Comparison of ENCODE assay signal across 1 cellular context in the genomic region with DNA sequence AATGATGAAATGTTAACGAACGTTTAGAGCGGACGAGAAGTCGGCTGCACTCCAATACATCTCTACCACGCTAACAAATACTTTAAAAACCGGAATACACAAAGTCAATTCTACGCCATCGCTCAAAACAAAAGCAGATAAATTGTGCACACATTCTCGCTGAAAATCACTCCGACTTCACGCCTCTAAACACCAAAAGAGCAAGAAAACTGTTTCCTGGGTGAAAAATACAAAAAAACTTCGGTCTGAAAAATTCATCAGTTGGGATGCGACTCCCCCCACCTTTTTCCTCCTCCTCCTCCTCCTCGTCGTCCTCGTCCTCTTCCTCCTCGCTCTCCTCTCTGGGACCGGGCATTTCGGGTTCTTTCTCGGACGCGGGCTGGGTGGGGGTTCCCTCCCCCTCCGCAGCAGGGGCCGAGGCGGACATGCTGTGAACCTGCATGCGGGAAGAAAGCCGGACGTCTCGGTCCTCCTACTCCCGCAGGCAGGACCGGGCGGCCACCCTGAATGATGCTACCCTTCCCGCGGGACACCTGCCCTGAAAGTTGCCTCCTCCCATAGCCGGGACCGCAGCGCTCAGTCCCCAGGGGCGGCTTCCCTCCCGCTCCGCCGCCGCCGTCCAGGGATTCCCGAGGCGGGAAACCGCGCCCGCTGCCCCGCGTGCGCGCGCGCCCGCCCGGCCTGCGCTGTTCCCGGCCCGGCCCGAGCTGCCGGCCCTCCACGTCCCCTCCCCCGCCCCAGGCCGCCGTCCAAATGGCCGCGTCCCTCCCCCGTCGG.
TF ChIP-seq lines count a peak whose summit lies in the region.

No MANE protein-coding gene starts in this region.

TF ChIP-seq in HepG2, 621 proteins besides CTCF, POLR2A, EP300 and RAD21 (continued from another document and continues in another):
- TF ChIP-seq PBX2 (CRISPR knock-in tag; IDR thresholded peaks at IDR 0.05) (no peak), RNF2 (conservative IDR thresholded peaks at IDR 0.05; ENCODE audit: low read depth) (0 out of 2 replicates have a peak, but pooled peaks have one; percentile 24), ZNF883 (CRISPR knock-in tag; IDR thresholded peaks at IDR 0.05; ENCODE audit: not compliant biosample characterization) (no peak), ZNF496 (CRISPR knock-in tag; IDR thresholded peaks at IDR 0.05; ENCODE audit: insufficient replicate concordance) (no peak), RBAK (CRISPR knock-in tag; IDR thresholded peaks at IDR 0.05) (no peak), RBFOX2 (IDR thresholded peaks at IDR 0.05; ENCODE audit: low read depth, low read length) (no peak), ZKSCAN5 (CRISPR knock-in tag; IDR thresholded peaks at IDR 0.05) (no peak), XRCC5 (optimal IDR thresholded peaks at IDR 0.05; ENCODE audit: low read length) (no peak), ZNF629 (CRISPR knock-in tag; conservative IDR thresholded peaks at IDR 0.05) (no peak), ZBTB20 (CRISPR knock-in tag; IDR thresholded peaks at IDR 0.05; ENCODE audit: borderline replicate concordance, low read depth) (no peak), YEATS4 (CRISPR knock-in tag; IDR thresholded peaks at IDR 0.05; ENCODE audit: borderline replicate concordance) (no peak), LBX2 (CRISPR knock-in tag; IDR thresholded peaks at IDR 0.05; ENCODE audit: borderline replicate concordance) (no peak), NRL (CRISPR knock-in tag; IDR thresholded peaks at IDR 0.05; ENCODE audit: borderline replicate concordance) (peak; percentile 63; the same call in 1 of the 2 replicates), HES4 (CRISPR knock-in tag; IDR thresholded peaks at IDR 0.05; ENCODE audit: borderline replicate concordance) (0 out of 2 replicates have a peak, but pooled peaks have one; percentile 18), ZNF761 (CRISPR knock-in tag; conservative IDR thresholded peaks at IDR 0.05) (no peak), ONECUT2 (CRISPR knock-in tag; IDR thresholded peaks at IDR 0.05) (no peak), NFE2 (CRISPR knock-in tag; IDR thresholded peaks at IDR 0.05) (no peak), HNRNPH1 (optimal IDR thresholded peaks at IDR 0.05; ENCODE audit: low read depth, low read length) (no peak), MED8 (CRISPR knock-in tag; IDR thresholded peaks at IDR 0.05; ENCODE audit: insufficient replicate concordance) (no peak), SP1 (IDR thresholded peaks at IDR 0.05) (no peak), SP1 (CRISPR knock-in tag; IDR thresholded peaks at IDR 0.05) (no peak), ADNP (CRISPR knock-in tag; IDR thresholded peaks at IDR 0.05) (no peak), MTF1 (CRISPR knock-in tag; IDR thresholded peaks at IDR 0.05) (no peak), ZNF776 (CRISPR knock-in tag; IDR thresholded peaks at IDR 0.05) (no peak), KDM6A (CRISPR knock-in tag; IDR thresholded peaks at IDR 0.05; ENCODE audit: low read depth) (no peak), MLLT10 (CRISPR knock-in tag; IDR thresholded peaks at IDR 0.05) (no peak), ZXDC (CRISPR knock-in tag; IDR thresholded peaks at IDR 0.05) (no peak), BCL6 (CRISPR knock-in tag; IDR thresholded peaks at IDR 0.05) (0 out of 2 replicates have a peak, but pooled peaks have one; percentile 5), PHF20 (CRISPR knock-in tag; IDR thresholded peaks at IDR 0.05) (no peak; the same call in 1 of the 2 replicates), HOXA3 (CRISPR knock-in tag; IDR thresholded peaks at IDR 0.05) (no peak; the same call in 1 of the 2 replicates), RELA (CRISPR knock-in tag; IDR thresholded peaks at IDR 0.05) (no peak; the same call in 1 of the 2 replicates), MYC (CRISPR knock-in tag; IDR thresholded peaks at IDR 0.05; ENCODE audit: borderline replicate concordance) (no peak; the same call in 1 of the 2 replicates), KLF16 (CRISPR knock-in tag; IDR thresholded peaks at IDR 0.05) (peak in 1 of 2 experiments; percentile 14; a peak in 1 of 4 replicates), CAMTA2 (CRISPR knock-in tag; IDR thresholded peaks at IDR 0.05; ENCODE audit: borderline replicate concordance) (no peak), ZNF691 (CRISPR knock-in tag; IDR thresholded peaks at IDR 0.05; ENCODE audit: borderline replicate concordance, low read depth) (no peak), DMAP1 (CRISPR knock-in tag; IDR thresholded peaks at IDR 0.05) (no peak; the same call in 1 of the 2 replicates), FIP1L1 (IDR thresholded peaks at IDR 0.05; ENCODE audit: borderline replicate concordance, insufficient read depth, low read depth, low read length) (0 out of 2 replicates have a peak, but pooled peaks have one; percentile 39), MIER2 (CRISPR knock-in tag; IDR thresholded peaks at IDR 0.05) (no peak), GFI1 (CRISPR knock-in tag; IDR thresholded peaks at IDR 0.05; ENCODE audit: borderline replicate concordance) (no peak), ZNF768 (CRISPR knock-in tag; IDR thresholded peaks at IDR 0.05) (peak; percentile 52), NFRKB (IDR thresholded peaks at IDR 0.05) (no peak), IKZF1 (IDR thresholded peaks at IDR 0.05) (no peak), ZNF720 (CRISPR knock-in tag; IDR thresholded peaks at IDR 0.05) (no peak), CCAR2 (optimal IDR thresholded peaks at IDR 0.05; ENCODE audit: low read depth, low read length) (no peak), JUNB (CRISPR knock-in tag; IDR thresholded peaks at IDR 0.05; ENCODE audit: borderline replicate concordance) (no peak), ZNF549 (CRISPR knock-in tag; IDR thresholded peaks at IDR 0.05) (no peak)
- TF ChIP-seq, protein P1, sequence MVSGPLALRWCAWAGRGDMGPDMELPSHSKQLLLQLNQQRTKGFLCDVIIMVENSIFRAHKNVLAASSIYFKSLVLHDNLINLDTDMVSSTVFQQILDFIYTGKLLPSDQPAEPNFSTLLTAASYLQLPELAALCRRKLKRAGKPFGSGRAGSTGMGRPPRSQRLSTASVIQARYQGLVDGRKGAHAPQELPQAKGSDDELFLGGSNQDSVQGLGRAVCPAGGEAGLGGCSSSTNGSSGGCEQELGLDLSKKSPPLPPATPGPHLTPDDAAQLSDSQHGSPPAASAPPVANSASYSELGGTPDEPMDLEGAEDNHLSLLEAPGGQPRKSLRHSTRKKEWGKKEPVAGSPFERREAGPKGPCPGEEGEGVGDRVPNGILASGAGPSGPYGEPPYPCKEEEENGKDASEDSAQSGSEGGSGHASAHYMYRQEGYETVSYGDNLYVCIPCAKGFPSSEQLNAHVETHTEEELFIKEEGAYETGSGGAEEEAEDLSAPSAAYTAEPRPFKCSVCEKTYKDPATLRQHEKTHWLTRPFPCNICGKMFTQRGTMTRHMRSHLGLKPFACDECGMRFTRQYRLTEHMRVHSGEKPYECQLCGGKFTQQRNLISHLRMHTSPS (CRISPR knock-in tag; IDR thresholded peaks at IDR 0.05; ENCODE audit: low read depth): no peak
- TF ChIP-seq, protein P2, sequence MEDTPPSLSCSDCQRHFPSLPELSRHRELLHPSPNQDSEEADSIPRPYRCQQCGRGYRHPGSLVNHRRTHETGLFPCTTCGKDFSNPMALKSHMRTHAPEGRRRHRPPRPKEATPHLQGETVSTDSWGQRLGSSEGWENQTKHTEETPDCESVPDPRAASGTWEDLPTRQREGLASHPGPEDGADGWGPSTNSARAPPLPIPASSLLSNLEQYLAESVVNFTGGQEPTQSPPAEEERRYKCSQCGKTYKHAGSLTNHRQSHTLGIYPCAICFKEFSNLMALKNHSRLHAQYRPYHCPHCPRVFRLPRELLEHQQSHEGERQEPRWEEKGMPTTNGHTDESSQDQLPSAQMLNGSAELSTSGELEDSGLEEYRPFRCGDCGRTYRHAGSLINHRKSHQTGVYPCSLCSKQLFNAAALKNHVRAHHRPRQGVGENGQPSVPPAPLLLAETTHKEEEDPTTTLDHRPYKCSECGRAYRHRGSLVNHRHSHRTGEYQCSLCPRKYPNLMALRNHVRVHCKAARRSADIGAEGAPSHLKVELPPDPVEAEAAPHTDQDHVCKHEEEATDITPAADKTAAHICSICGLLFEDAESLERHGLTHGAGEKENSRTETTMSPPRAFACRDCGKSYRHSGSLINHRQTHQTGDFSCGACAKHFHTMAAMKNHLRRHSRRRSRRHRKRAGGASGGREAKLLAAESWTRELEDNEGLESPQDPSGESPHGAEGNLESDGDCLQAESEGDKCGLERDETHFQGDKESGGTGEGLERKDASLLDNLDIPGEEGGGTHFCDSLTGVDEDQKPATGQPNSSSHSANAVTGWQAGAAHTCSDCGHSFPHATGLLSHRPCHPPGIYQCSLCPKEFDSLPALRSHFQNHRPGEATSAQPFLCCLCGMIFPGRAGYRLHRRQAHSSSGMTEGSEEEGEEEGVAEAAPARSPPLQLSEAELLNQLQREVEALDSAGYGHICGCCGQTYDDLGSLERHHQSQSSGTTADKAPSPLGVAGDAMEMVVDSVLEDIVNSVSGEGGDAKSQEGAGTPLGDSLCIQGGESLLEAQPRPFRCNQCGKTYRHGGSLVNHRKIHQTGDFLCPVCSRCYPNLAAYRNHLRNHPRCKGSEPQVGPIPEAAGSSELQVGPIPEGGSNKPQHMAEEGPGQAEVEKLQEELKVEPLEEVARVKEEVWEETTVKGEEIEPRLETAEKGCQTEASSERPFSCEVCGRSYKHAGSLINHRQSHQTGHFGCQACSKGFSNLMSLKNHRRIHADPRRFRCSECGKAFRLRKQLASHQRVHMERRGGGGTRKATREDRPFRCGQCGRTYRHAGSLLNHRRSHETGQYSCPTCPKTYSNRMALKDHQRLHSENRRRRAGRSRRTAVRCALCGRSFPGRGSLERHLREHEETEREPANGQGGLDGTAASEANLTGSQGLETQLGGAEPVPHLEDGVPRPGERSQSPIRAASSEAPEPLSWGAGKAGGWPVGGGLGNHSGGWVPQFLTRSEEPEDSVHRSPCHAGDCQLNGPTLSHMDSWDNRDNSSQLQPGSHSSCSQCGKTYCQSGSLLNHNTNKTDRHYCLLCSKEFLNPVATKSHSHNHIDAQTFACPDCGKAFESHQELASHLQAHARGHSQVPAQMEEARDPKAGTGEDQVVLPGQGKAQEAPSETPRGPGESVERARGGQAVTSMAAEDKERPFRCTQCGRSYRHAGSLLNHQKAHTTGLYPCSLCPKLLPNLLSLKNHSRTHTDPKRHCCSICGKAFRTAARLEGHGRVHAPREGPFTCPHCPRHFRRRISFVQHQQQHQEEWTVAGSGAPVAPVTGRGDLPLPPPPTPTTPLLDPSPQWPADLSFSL (CRISPR knock-in tag; IDR thresholded peaks at IDR 0.05): no peak
- TF ChIP-seq, protein P3, sequence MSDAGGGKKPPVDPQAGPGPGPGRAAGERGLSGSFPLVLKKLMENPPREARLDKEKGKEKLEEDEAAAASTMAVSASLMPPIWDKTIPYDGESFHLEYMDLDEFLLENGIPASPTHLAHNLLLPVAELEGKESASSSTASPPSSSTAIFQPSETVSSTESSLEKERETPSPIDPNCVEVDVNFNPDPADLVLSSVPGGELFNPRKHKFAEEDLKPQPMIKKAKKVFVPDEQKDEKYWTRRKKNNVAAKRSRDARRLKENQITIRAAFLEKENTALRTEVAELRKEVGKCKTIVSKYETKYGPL (CRISPR knock-in tag; IDR thresholded peaks at IDR 0.05): 0 out of 2 replicates have a peak, but pooled peaks have one; percentile 10
- TF ChIP-seq, protein P4, sequence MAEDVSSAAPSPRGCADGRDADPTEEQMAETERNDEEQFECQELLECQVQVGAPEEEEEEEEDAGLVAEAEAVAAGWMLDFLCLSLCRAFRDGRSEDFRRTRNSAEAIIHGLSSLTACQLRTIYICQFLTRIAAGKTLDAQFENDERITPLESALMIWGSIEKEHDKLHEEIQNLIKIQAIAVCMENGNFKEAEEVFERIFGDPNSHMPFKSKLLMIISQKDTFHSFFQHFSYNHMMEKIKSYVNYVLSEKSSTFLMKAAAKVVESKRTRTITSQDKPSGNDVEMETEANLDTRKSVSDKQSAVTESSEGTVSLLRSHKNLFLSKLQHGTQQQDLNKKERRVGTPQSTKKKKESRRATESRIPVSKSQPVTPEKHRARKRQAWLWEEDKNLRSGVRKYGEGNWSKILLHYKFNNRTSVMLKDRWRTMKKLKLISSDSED (CRISPR knock-in tag; IDR thresholded peaks at IDR 0.05): no peak
